ENCODE assay signal across 8 cellular contexts in genomic region chr1:12229835-12230548, GRCh38. TPM values are rescaled to one million over a fixed set of nuclear protein-coding genes. Genes with fewer than 3 reads are reported as not detected.
A peak's percentile ranks its signal among the peaks of the same experiment; 100 is the strongest.
DNase-seq lines count a peak whose midpoint lies in the region; ATAC-seq and TF ChIP-seq lines count a peak whose summit lies in the region.

TSS of gene VPS13D (plus strand) at chr1:12230030. CDS start at chr1:12234267, 4,237 bp downstream.

- peak; percentile 86 for ATAC-seq in GM21423 (IDR thresholded peaks at IDR 0.05; ENCODE audit: unreplicated experiment)

- H3K4me1 ChIP-seq in suprapubic skin, result peaks cover 33% of the 10 kb centered on the region

- no peak for TF ChIP-seq EP300 in suprapubic skin (IDR thresholded peaks at IDR 0.05)

- peak; percentile 69 for DNase-seq in DMS153 treated with DMSO at 0.1 percent for 48 hours (lab: John Stamatoyannopoulos, UW; ENCODE audit: unreplicated experiment)
- peak; percentile 80 for DNase-seq in KBM-7
- no peak for DNase-seq in SK-N-MC (ENCODE audit: low read depth, low spot score)
- DNase-seq in activated naive CD4-positive, alpha-beta T cell treated with anti-CD3 and anti-CD28 coated beads for 36 hours, result peak; percentile 86
- peak; percentile 63 for DNase-seq in globus pallidus (ENCODE audit: low spot score)
- DNase-seq in occipital lobe (lab: John Stamatoyannopoulos, UW), result peak; percentile 55
- DNase-seq in suprapubic skin (ENCODE audit: low spot score in 2 of 2), result peak; percentile 84 to 92

- H3K4me3 Mint-ChIP-seq in activated naive CD4-positive, alpha-beta T cell treated with anti-CD3 and anti-CD28 coated beads for 36 hours, result peak within 1 kb of the TSS; percentile 80

- H3K27me3 ChIP-seq in suprapubic skin, result no peaks in the 10 kb centered on the region

- H3K27me3 Mint-ChIP-seq in activated naive CD4-positive, alpha-beta T cell treated with anti-CD3 and anti-CD28 coated beads for 36 hours (ENCODE audit: low read depth), result no peaks in the 10 kb centered on the region

- H3K9me3 ChIP-seq in SK-N-MC (ENCODE audit: low read depth, low read length), result no peaks in the 10 kb centered on the region
- no peaks in the 10 kb centered on the region for H3K9me3 ChIP-seq in suprapubic skin

- 2% methylated on average over 18 of the region's 77 CpGs for WGBS in suprapubic skin

- in situ Hi-C loops in KBM-7 (cut with MboI; ENCODE audit: low pct_unique_long_range_greater_than_20kb, low sequenced_read_pairs), result no loop called here

- H3K9ac ChIP-seq in SK-N-MC (ENCODE audit: insufficient read length), result peak within 1 kb of the TSS; percentile 88

- H3K9me3 Mint-ChIP-seq in activated naive CD4-positive, alpha-beta T cell treated with anti-CD3 and anti-CD28 coated beads for 36 hours, result no peaks in the 10 kb centered on the region

- H3K36me3 ChIP-seq in SK-N-MC (ENCODE audit: insufficient read depth, low read length) (peaks cover 3% of the 10 kb centered on the region; the same call in 1 of the 2 replicates), suprapubic skin (peaks cover 2% of the 10 kb centered on the region)

- peaks cover 21% of the 10 kb centered on the region for H3K4me1 Mint-ChIP-seq in activated naive CD4-positive, alpha-beta T cell treated with anti-CD3 and anti-CD28 coated beads for 36 hours (ENCODE audit: low read depth)

- H3K27ac ChIP-seq in SK-N-MC, result no peak within 1 kb of the TSS
- H3K27ac ChIP-seq in suprapubic skin, result peak within 1 kb of the TSS; percentile 96

- H3K4me3 ChIP-seq in SK-N-MC (peak within 1 kb of the TSS; percentile 84), suprapubic skin (peak within 1 kb of the TSS; percentile 89)

- TF ChIP-seq CTCF in suprapubic skin (IDR thresholded peaks at IDR 0.05), result peak; percentile 79 to 98

- no peak within 1 kb of the TSS for H3K27ac Mint-ChIP-seq in activated naive CD4-positive, alpha-beta T cell treated with anti-CD3 and anti-CD28 coated beads for 36 hours

- no peaks in the 10 kb centered on the region for H3K36me3 Mint-ChIP-seq in activated naive CD4-positive, alpha-beta T cell treated with anti-CD3 and anti-CD28 coated beads for 36 hours (ENCODE audit: low read depth)

- peak in 1 of 2 donors; percentile 61 for TF ChIP-seq POLR2A in suprapubic skin (IDR thresholded peaks at IDR 0.05)

- intact Hi-C loops in activated naive CD4-positive, alpha-beta T cell treated with anti-CD3 and anti-CD28 coated beads for 36 hours (cut with micrococcal nuclease), result loop anchor here (1.0 to 2.0 kb wide), 2 partner anchors 21 to 428 kb away; no protein-coding TSS in a partner anchor

- CTCF ChIA-PET in activated naive CD4-positive, alpha-beta T cell treated with anti-CD3 and anti-CD28 coated beads for 36 hours (lab: Charles Lee), result interaction anchor here (0.5 to 2.6 kb wide), 5 partner anchors 19 to 509 kb away, joined by 3 to 16 read pairs (median 3); no protein-coding TSS in a partner anchor

RNA-seq across cellular contexts. Expression of gene VPS13D, which starts in this region (rescaled TPM):
- 10 to 100 TPM; 20.0 to 23.3 TPM for total RNA-seq in activated naive CD4-positive, alpha-beta T cell treated with anti-CD3 and anti-CD28 coated beads for 36 hours
- 42.0 TPM for total RNA-seq in occipital lobe
- 100 to 1,000 TPM in 3 of 4 donors, 10 to 100 TPM in 1; 94.4 to 472 (median 163) TPM for total RNA-seq in suprapubic skin
